In the genomic region with DNA sequence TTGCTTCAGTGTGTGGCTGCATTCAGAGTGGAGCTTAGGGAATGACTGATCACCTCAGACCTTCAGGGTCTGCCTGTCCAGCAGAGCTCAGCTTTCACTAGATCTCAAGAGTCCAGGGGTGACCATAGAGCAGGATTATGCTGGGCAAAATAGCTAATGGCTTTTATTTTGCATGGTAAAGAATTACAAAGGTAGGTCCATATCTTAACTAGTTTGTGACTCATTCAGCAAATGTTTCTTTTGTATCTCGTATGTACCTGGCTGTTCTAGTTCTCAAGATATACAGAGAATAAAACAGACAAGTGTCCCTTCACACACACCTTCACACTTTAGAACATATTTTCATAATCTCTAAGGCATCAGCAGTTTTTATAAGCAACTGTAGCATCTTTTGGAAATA, we compare ENCODE assay signal across 23 cellular contexts.
A peak's percentile ranks its signal among the peaks of the same experiment; 100 is the strongest.
DNase-seq lines count a peak whose midpoint lies in the region; FAIRE-seq and TF ChIP-seq lines count a peak whose summit lies in the region.
"Had no signal": no experiment of that assay in that cellular context is flagged by ENCODE, and none has a peak within 500 bp of the region (broad histone marks: within the 10 kb centered on the region; RNA-seq: fewer than 3 reads in every experiment).

No MANE protein-coding gene starts in this region.

- TF ChIP-seq EP300 in stomach (IDR thresholded peaks at IDR 0.05), result no peak

- H3K9ac ChIP-seq in MM.1S (ENCODE audit: low read length), result no peak overlapping the region

- no peaks in the 10 kb centered on the region for H3K9me2 ChIP-seq in MM.1S (replicated peaks; ENCODE audit: insufficient read depth, low read length)

- H3K36me3 ChIP-seq in bronchial epithelial cell (ENCODE audit: control insufficient read depth, insufficient read depth, low read length), result no peaks in the 10 kb centered on the region
- H3K36me3 ChIP-seq in stomach, result no peaks in the 10 kb centered on the region
- H3K36me3 ChIP-seq in MM.1S (replicated peaks; ENCODE audit: insufficient read depth, low read length), result no peaks in the 10 kb centered on the region
- H3K36me3 ChIP-seq: BE2C had no signal

- H3K27ac ChIP-seq in stomach, result peak overlapping the region in 3 of 5 donors; percentile 26 to 63 (median 33)
- no peak overlapping the region for H3K27ac ChIP-seq in MM.1S (ENCODE audit: low read length)

- no peaks in the 10 kb centered on the region for H3F3A ChIP-seq in MM.1S (ENCODE audit: insufficient read depth, low read length)

- H3K4me1 Mint-ChIP-seq in progenitor cell of endocrine pancreas (ENCODE audit: low read depth), result peaks cover 21% of the 10 kb centered on the region
- H3K4me1 Mint-ChIP-seq: CD4-positive, CD25-positive, alpha-beta regulatory T cell; CD8-positive, alpha-beta memory T cell; GM23338; IgD-negative memory B cell had no signal

- H3K36me3 Mint-ChIP-seq in progenitor cell of endocrine pancreas (ENCODE audit: insufficient read depth), result no peaks in the 10 kb centered on the region
- H3K36me3 Mint-ChIP-seq: CD4-positive, CD25-positive, alpha-beta regulatory T cell; CD8-positive, alpha-beta memory T cell; IgD-negative memory B cell had no signal

- H3K4me2 ChIP-seq in MM.1S (ENCODE audit: low read depth, low read length), result no peak overlapping the region
- H3K4me2 ChIP-seq: GM23338 had no signal

- no peaks in the 10 kb centered on the region for H3K79me2 ChIP-seq in MM.1S (ENCODE audit: low read length)

- no peak overlapping the region for H2AFZ ChIP-seq in MM.1S (ENCODE audit: low read length)
- H2AFZ ChIP-seq: GM23338 had no signal

- peak; percentile 19 for DNase-seq in bronchial epithelial cell (ENCODE audit: low read depth)
- DNase-seq in progenitor cell of endocrine pancreas (ENCODE audit: low spot score, unreplicated experiment), result no peak
- no peak for DNase-seq in stomach
- DNase-seq in lower leg skin (ENCODE audit: low spot score in 2 of 2), result no peak
- DNase-seq in stimulated activated CD4-positive, alpha-beta T cell treated with anti-CD3 and anti-CD28 coated beads, Interleukin-4, amount 100 ng/mL, for 24 hours, result no peak
- DNase-seq in MM.1S, result no peak
- DNase-seq: ACHN; BE2C; C1 segment of cervical spinal cord; CD4-positive, CD25-positive, alpha-beta regulatory T cell; CD8-positive, alpha-beta memory T cell; COR-L47; DMS 273 treated with DMSO at 0.1 percent for 48 hours; DMS53; DND-41; EL; H7 had no signal

- no peak overlapping the region for H3K4me3 Mint-ChIP-seq in progenitor cell of endocrine pancreas (ENCODE audit: low read depth)
- H3K4me3 Mint-ChIP-seq: CD4-positive, CD25-positive, alpha-beta regulatory T cell; CD8-positive, alpha-beta memory T cell; GM23338; IgD-negative memory B cell had no signal

- intact Hi-C loops in stomach (cut with DNase I; ENCODE audit: low total_unique reads) (no loop called here), lower leg skin (cut with DNase I; ENCODE audit: low total_unique reads) (no loop called here)

- WGBS in stomach, 5 donors, result 29 to 67% (median 50%) methylated on average over 1 of the region's 1 CpG
- 50 to 55% methylated on average over 1 of the region's 1 CpG for WGBS in lower leg skin, 2 donors

- H3K9me3 ChIP-seq in stomach (no peaks in the 10 kb centered on the region), MM.1S (replicated peaks; ENCODE audit: insufficient read depth, low read length) (no peaks in the 10 kb centered on the region)
- H3K9me3 ChIP-seq: BE2C had no signal

- H3K4me3 ChIP-seq in bronchial epithelial cell (ENCODE audit: low read depth, low read length), result no peak overlapping the region
- H3K4me3 ChIP-seq in stomach, result no peak overlapping the region
- H3K4me3 ChIP-seq in lower leg skin (ENCODE audit: low read depth, poor library complexity, severe bottlenecking), result no peak overlapping the region
- H3K4me3 ChIP-seq in MM.1S (ENCODE audit: low read length), result no peak overlapping the region
- H3K4me3 ChIP-seq: GM12878, GM23338 had no signal

- H4K20me1 ChIP-seq in MM.1S (ENCODE audit: insufficient read depth, low read length), result no peaks in the 10 kb centered on the region

- H3K27ac Mint-ChIP-seq in progenitor cell of endocrine pancreas, result peak overlapping the region; percentile 12
- H3K27ac Mint-ChIP-seq: CD4-positive, CD25-positive, alpha-beta regulatory T cell; CD8-positive, alpha-beta memory T cell; GM23338; IgD-negative memory B cell had no signal

- no peaks in the 10 kb centered on the region for H3K27me3 ChIP-seq in bronchial epithelial cell (ENCODE audit: control insufficient read depth, insufficient read depth, low read length)
- no peaks in the 10 kb centered on the region for H3K27me3 ChIP-seq in stomach
- no peaks in the 10 kb centered on the region for H3K27me3 ChIP-seq in MM.1S (replicated peaks; ENCODE audit: insufficient read depth, low read length)
- H3K27me3 ChIP-seq: BE2C had no signal

- no peaks in the 10 kb centered on the region for H3K9me3 Mint-ChIP-seq in progenitor cell of endocrine pancreas (ENCODE audit: low read depth)
- H3K9me3 Mint-ChIP-seq: GM23338, IgD-negative memory B cell had no signal

- TF ChIP-seq POLR2A in stomach (IDR thresholded peaks at IDR 0.05), result no peak
- TF ChIP-seq POLR2A in lower leg skin (IDR thresholded peaks at IDR 0.05), result no peak

- no peak for TF ChIP-seq CTCF in bronchial epithelial cell (IDR thresholded peaks at IDR 0.05; ENCODE audit: insufficient read depth, low read length, severe bottlenecking)
- TF ChIP-seq CTCF in progenitor cell of endocrine pancreas (IDR thresholded peaks at IDR 0.05; ENCODE audit: unreplicated experiment), result no peak
- TF ChIP-seq CTCF in stomach (IDR thresholded peaks at IDR 0.05), result no peak
- TF ChIP-seq CTCF in lower leg skin (IDR thresholded peaks at IDR 0.05), result no peak
- no peak for TF ChIP-seq CTCF in MM.1S (IDR thresholded peaks at IDR 0.05; ENCODE audit: low read length)

- FAIRE-seq in bronchial epithelial cell (lab: Jason Lieb, UNC), result no peak
- FAIRE-seq: A204.1, GM12878, GM19239, HepG2 had no signal

- H3K27me3 Mint-ChIP-seq in progenitor cell of endocrine pancreas, result peaks cover 9% of the 10 kb centered on the region
- H3K27me3 Mint-ChIP-seq: IgD-negative memory B cell had no signal

- H3K4me1 ChIP-seq in stomach (peaks cover 0 to 24% (median 5%) of the 10 kb centered on the region in 4 donors), MM.1S (ENCODE audit: low read length) (no peaks in the 10 kb centered on the region)
- H3K4me1 ChIP-seq: BE2C had no signal
